Comparison of ENCODE assay signal across 8 cellular contexts in genomic region chr16:22007509-22008214, GRCh38. TPM values are rescaled to one million over a fixed set of nuclear protein-coding genes. Genes with fewer than 3 reads are reported as not detected.
DNase-seq lines count a peak whose midpoint lies in the region; ATAC-seq and TF ChIP-seq lines count a peak whose summit lies in the region.

Gene MOSMO (plus strand): TSS chr16:22008111. CDS start chr16:22008302, 191 bp downstream.

- H3K27ac ChIP-seq in muscle layer of colon (ENCODE audit: low read depth, low read length), result peak within 1 kb of the TSS; percentile 80

- H3K4me1 ChIP-seq in muscle layer of colon (ENCODE audit: insufficient read depth, low read length), result peaks cover 6% of the 10 kb centered on the region

- H3K9me3 ChIP-seq in muscle layer of colon (ENCODE audit: low read length), result no peaks in the 10 kb centered on the region

- H3K27me3 ChIP-seq in muscle layer of colon (ENCODE audit: control insufficient read depth in 1 of 2, insufficient read depth in 2 of 2, low read length in 2 of 2), result no peaks in the 10 kb centered on the region

- H3K9ac ChIP-seq in muscle layer of colon (ENCODE audit: low read length), result peak within 1 kb of the TSS; percentile 56

- TF ChIP-seq CTCF in GM12873 (IDR thresholded peaks at IDR 0.05; ENCODE audit: insufficient read depth, low read depth, low read length, missing control alignments), result peak; percentile 6

- peak; percentile 78 for ATAC-seq in HG02798 (IDR thresholded peaks at IDR 0.05; ENCODE audit: poor library complexity, unreplicated experiment)
- ATAC-seq in esophagus mucosa, result peak; percentile 85
- ATAC-seq in HG03378 (IDR thresholded peaks at IDR 0.05; ENCODE audit: unreplicated experiment), result no peak

- no peaks in the 10 kb centered on the region for H3K36me3 ChIP-seq in muscle layer of colon (ENCODE audit: insufficient read depth, low read length)

- H3K4me3 ChIP-seq in muscle layer of colon (ENCODE audit: low read depth in 1 of 2, low read length in 2 of 2), result peak within 1 kb of the TSS; percentile 73 to 86

- peak; percentile 69 for DNase-seq in NOMO-1 treated with DMSO at 0.1 percent for 48 hours (lab: John Stamatoyannopoulos, UW; ENCODE audit: unreplicated experiment)
- peak; percentile 76 for DNase-seq in activated T-cell treated with anti-CD3 and anti-CD28 coated beads, Interleukin-2, amount 50 U/mL, for 1 hour
- DNase-seq in stimulated activated CD8-positive, alpha-beta memory T cell treated with anti-CD3 and anti-CD28 coated beads, Interleukin-4, amount 100 ng/mL, for 48 hours, result peak; percentile 77

RNA-seq across cellular contexts. Expression of gene MOSMO, which starts in this region (rescaled TPM):
- 5.6 TPM for total RNA-seq in esophagus mucosa
